Comparison of ENCODE assay signal across 22 cellular contexts in the genomic region with DNA sequence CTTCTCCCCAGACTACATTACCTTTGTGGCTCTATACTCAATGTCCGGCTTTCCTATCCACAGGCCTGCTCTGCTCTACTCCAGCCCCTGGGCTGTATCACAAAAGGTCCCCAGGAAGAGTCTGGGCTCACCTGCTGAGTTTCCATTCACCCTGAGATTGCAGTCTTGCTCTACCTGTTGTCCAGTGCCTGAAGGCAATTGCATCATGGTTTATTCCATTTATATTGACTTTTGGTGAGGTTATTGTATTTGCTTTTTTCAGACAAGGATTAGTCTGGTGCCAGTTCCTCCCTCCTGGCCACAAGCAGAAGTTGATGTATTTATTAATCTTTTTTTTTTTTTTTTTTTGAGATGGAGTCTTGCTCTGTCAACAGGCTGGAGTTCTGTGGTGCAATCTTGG.
"Had no signal": no experiment of that assay in that cellular context is flagged by ENCODE, and none has a peak within 500 bp of the region (broad histone marks: within the 10 kb centered on the region; RNA-seq: fewer than 3 reads in every experiment).

No MANE protein-coding gene starts in this region.

- H3K27ac ChIP-seq: dorsolateral prefrontal cortex, esophagus squamous epithelium, left ventricle myocardium inferior, parathyroid adenoma, psoas muscle, right lobe of liver, suprapubic skin, thyroid gland had no signal

- DNase-seq: cortex of kidney; dorsolateral prefrontal cortex; effector CD8-positive, alpha-beta T cell; esophagus squamous epithelium; foreskin fibroblast; immature natural killer cell; left ventricle myocardium inferior; mesenchymal stem cell; midbrain; naive B cell; occipital lobe; psoas muscle; retina; right lobe of liver; stimulated activated CD4-positive, alpha-beta T cell treated with anti-CD3 and anti-CD28 coated beads, Interleukin-4, amount 100 ng/mL, for 1 hour; stimulated activated CD8-positive, alpha-beta memory T cell treated with anti-CD3 and anti-CD28 coated beads, Interleukin-4, amount 100 ng/mL, for 48 hours; stimulated activated naive CD8-positive, alpha-beta T cell treated with anti-CD3 and anti-CD28 coated beads, Interleukin-15, Interleukin-2, amounts not matched to agents 100 U/mL and 50 U/mL, for 24 hours; thyroid gland had no signal

- H3K4me3 ChIP-seq: dorsolateral prefrontal cortex, esophagus squamous epithelium, left ventricle myocardium inferior, lung, psoas muscle, right lobe of liver, suprapubic skin, thyroid gland had no signal

- H3K36me3 ChIP-seq: esophagus squamous epithelium, left ventricle myocardium inferior, right lobe of liver, suprapubic skin, thyroid gland had no signal

- ATAC-seq: psoas muscle; right lobe of liver; stimulated activated effector memory CD8-positive, alpha-beta T cell treated with anti-CD3 and anti-CD28 coated beads, Interleukin-12 subunit alpha, Interleukin-12 subunit beta, amount 100 ng/mL, for 72 hours; stimulated activated naive CD8-positive, alpha-beta T cell treated with anti-CD3 and anti-CD28 coated beads, Interleukin-15, Interleukin-2, amounts not matched to agents 100 U/mL and 50 U/mL, for 24 hours had no signal

- H3K4me1 ChIP-seq: esophagus squamous epithelium, left ventricle myocardium inferior, parathyroid adenoma, psoas muscle, right lobe of liver, suprapubic skin, thyroid gland had no signal

- H3K9me3 ChIP-seq: left ventricle myocardium inferior, psoas muscle, right lobe of liver, suprapubic skin, thyroid gland had no signal
